12 cellular contexts compared by ENCODE assay signal in genomic region chr18:58505181-58505580, GRCh38.
DNase-seq lines count a peak whose midpoint lies in the region; ATAC-seq lines count a peak whose summit lies in the region.
"Had no signal": no experiment of that assay in that cellular context is flagged by ENCODE, and none has a peak within 500 bp of the region (broad histone marks: within the 10 kb centered on the region; RNA-seq: fewer than 3 reads in every experiment).

No MANE protein-coding gene starts in this region.

- no peaks in the 10 kb centered on the region for H3K36me3 Mint-ChIP-seq in activated T-cell treated with anti-CD3 and anti-CD28 coated beads, Interleukin-2, amount 50 U/mL, for 4 hours (ENCODE audit: insufficient read depth)

- H3K9me3 Mint-ChIP-seq in activated T-cell treated with anti-CD3 and anti-CD28 coated beads, Interleukin-2, amount 50 U/mL, for 4 hours = no peaks in the 10 kb centered on the region

- DNase-seq in activated T-cell treated with anti-CD3 and anti-CD28 coated beads, Interleukin-2, amount 50 U/mL, for 4 hours = no peak
- no peak for DNase-seq in activated T-cell treated with anti-CD3 and anti-CD28 coated beads for 4 hours
- DNase-seq in activated CD4-positive, alpha-beta T cell treated with anti-CD3 and anti-CD28 coated beads, Interleukin-2, amount 50 U/mL, for 4 hours = peak; percentile 20 to 22
- DNase-seq in stimulated activated CD4-positive, alpha-beta T cell treated with anti-CD3 and anti-CD28 coated beads, Interleukin-4, amount 100 ng/mL, for 1 hour = peak; percentile 23
- no peak for DNase-seq in superior temporal gyrus (ENCODE audit: extremely low spot score)
- DNase-seq: heart left ventricle, lower lobe of right lung, psoas muscle, upper lobe of left lung had no signal

- peak; percentile 57 to 58 for ATAC-seq in activated T-cell treated with anti-CD3 and anti-CD28 coated beads, Interleukin-2, amount 50 U/mL, for 4 hours
- peak; percentile 41 for ATAC-seq in HG02981 (IDR thresholded peaks at IDR 0.05; ENCODE audit: unreplicated experiment)
- ATAC-seq in HG02970 (IDR thresholded peaks at IDR 0.05; ENCODE audit: low FRiP score, unreplicated experiment) = no peak
- no peak for ATAC-seq in GM18861 (IDR thresholded peaks at IDR 0.05; ENCODE audit: unreplicated experiment)
- ATAC-seq: psoas muscle had no signal

- peaks cover 16% of the 10 kb centered on the region for H3K4me1 Mint-ChIP-seq in activated T-cell treated with anti-CD3 and anti-CD28 coated beads, Interleukin-2, amount 50 U/mL, for 4 hours (ENCODE audit: low read depth)

- no peaks in the 10 kb centered on the region for H3K27me3 Mint-ChIP-seq in activated T-cell treated with anti-CD3 and anti-CD28 coated beads, Interleukin-2, amount 50 U/mL, for 4 hours (ENCODE audit: low read depth)

- no peak overlapping the region for H3K4me3 Mint-ChIP-seq in activated T-cell treated with anti-CD3 and anti-CD28 coated beads, Interleukin-2, amount 50 U/mL, for 4 hours

Comparison
In these comparisons a context has a peak if more than half of its experiments do, and no peak if none do; other contexts are left out.
1. ATAC-seq: peak in activated T-cell treated with anti-CD3 and anti-CD28 coated beads, Interleukin-2, amount 50 U/mL, for 4 hours (2 of 2) and HG02981 (single experiment); none in HG02970 (single experiment) and GM18861 (single experiment).
2. DNase-seq: peak in activated CD4-positive, alpha-beta T cell treated with anti-CD3 and anti-CD28 coated beads, Interleukin-2, amount 50 U/mL, for 4 hours (2 of 2) and stimulated activated CD4-positive, alpha-beta T cell treated with anti-CD3 and anti-CD28 coated beads, Interleukin-4, amount 100 ng/mL, for 1 hour (single experiment); none in activated T-cell treated with anti-CD3 and anti-CD28 coated beads, Interleukin-2, amount 50 U/mL, for 4 hours (single experiment), activated T-cell treated with anti-CD3 and anti-CD28 coated beads for 4 hours (single experiment) and superior temporal gyrus (single experiment).